In genomic region chr7:101017099-101017777, GRCh38 we compare ENCODE assay signal across 8 cellular contexts. TPM values are rescaled to one million over a fixed set of nuclear protein-coding genes. Genes with fewer than 3 reads are reported as not detected.
A peak's percentile ranks its signal among the peaks of the same experiment; 100 is the strongest.
DNase-seq lines count a peak whose midpoint lies in the region; ATAC-seq and TF ChIP-seq lines count a peak whose summit lies in the region.

No MANE protein-coding gene starts in this region.

- H3K27me3 Mint-ChIP-seq in naive thymus-derived CD4-positive, alpha-beta T cell = peaks cover 5 to 24% (median 12%) of the 10 kb centered on the region in 5 donors
- H3K27me3 Mint-ChIP-seq in stimulated activated naive B cell treated with anti-CD40 and anti-IgM and Interleukin-4, amounts not matched to agents 10 μg/mL and 1 μg/mL and 100 μg/mL, for 72 hours = peaks cover 66 to 72% of the 10 kb centered on the region in 2 donors

- H3K27me3 ChIP-seq in naive thymus-derived CD4-positive, alpha-beta T cell (ENCODE audit: control insufficient read depth in 2 of 2, insufficient read depth in 2 of 2, low read length in 2 of 2) = no peaks in the 10 kb centered on the region

- no peak for TF ChIP-seq POLR2A in erythroblast (IDR thresholded peaks at IDR 0.05; ENCODE audit: low read length)

- peaks cover 0 to 26% (median 12%) of the 10 kb centered on the region in 7 donors for H3K4me1 Mint-ChIP-seq in naive thymus-derived CD4-positive, alpha-beta T cell
- H3K4me1 Mint-ChIP-seq in stimulated activated naive B cell treated with anti-CD40 and anti-IgM and Interleukin-4, amounts not matched to agents 10 μg/mL and 1 μg/mL and 100 μg/mL, for 72 hours = peaks cover 33 to 37% of the 10 kb centered on the region in 2 donors

- no peaks in the 10 kb centered on the region for H3K9me3 Mint-ChIP-seq in naive thymus-derived CD4-positive, alpha-beta T cell
- no peaks in the 10 kb centered on the region for H3K9me3 Mint-ChIP-seq in stimulated activated naive B cell treated with anti-CD40 and anti-IgM and Interleukin-4, amounts not matched to agents 10 μg/mL and 1 μg/mL and 100 μg/mL, for 72 hours

- H3K4me3 Mint-ChIP-seq in naive thymus-derived CD4-positive, alpha-beta T cell = peak overlapping the region; percentile 65 to 93 (median 82)
- peak overlapping the region; percentile 72 to 80 for H3K4me3 Mint-ChIP-seq in stimulated activated naive B cell treated with anti-CD40 and anti-IgM and Interleukin-4, amounts not matched to agents 10 μg/mL and 1 μg/mL and 100 μg/mL, for 72 hours

- CTCF ChIA-PET in naive thymus-derived CD4-positive, alpha-beta T cell (lab: Charles Lee) = no interaction called here

- peak overlapping the region; percentile 84 for H3K4me3 ChIP-seq in naive thymus-derived CD4-positive, alpha-beta T cell (ENCODE audit: low read length)

- intact Hi-C loops in naive thymus-derived CD4-positive, alpha-beta T cell (cut with micrococcal nuclease) = loop anchor here (5.0 kb wide), 2 partner anchors 125 to 130 kb away; partner anchors contain the start of gene UFSP1 (in 1 of the 2)

- peak; percentile 74 for ATAC-seq in HG02973 (IDR thresholded peaks at IDR 0.05; ENCODE audit: unreplicated experiment)
- peak; percentile 87 for ATAC-seq in naive thymus-derived CD4-positive, alpha-beta T cell
- peak; percentile 88 for ATAC-seq in stimulated activated naive B cell treated with anti-CD40 and anti-IgM and Interleukin-4, amounts not matched to agents 10 μg/mL and 1 μg/mL and 100 μg/mL, for 72 hours (replicated peaks)

- H3K36me3 ChIP-seq in naive thymus-derived CD4-positive, alpha-beta T cell (ENCODE audit: control insufficient read depth in 2 of 3, insufficient read depth in 3 of 3, low read length in 3 of 3) = no peaks in the 10 kb centered on the region

- DNase-seq in NCI-H2081 (lab: John Stamatoyannopoulos, UW) (peak; percentile 14 to 41), NCI-H2081 treated with DMSO at 0.1 percent for 48 hours (lab: John Stamatoyannopoulos, UW) (no peak), NCI-H748 treated with DMSO at 0.1 percent for 48 hours (lab: John Stamatoyannopoulos, UW) (peak; percentile 22), erythroblast (lab: John Stamatoyannopoulos, UW) (peak; percentile 28 to 68)
- DNase-seq in activated CD8-positive, alpha-beta memory T cell treated with anti-CD3 and anti-CD28 coated beads, Interleukin-2, amount 50 U/mL, for 4 hours = peak; percentile 67
- DNase-seq in naive thymus-derived CD4-positive, alpha-beta T cell = peak in 7 of 9 donors; percentile 12 to 75 (median 37)
- peak; percentile 60 for DNase-seq in stimulated activated naive B cell treated with anti-CD40 and anti-IgM and Interleukin-4, amounts not matched to agents 10 μg/mL and 1 μg/mL and 100 μg/mL, for 72 hours

- H3K36me3 Mint-ChIP-seq in naive thymus-derived CD4-positive, alpha-beta T cell = no peaks in the 10 kb centered on the region
- no peaks in the 10 kb centered on the region for H3K36me3 Mint-ChIP-seq in stimulated activated naive B cell treated with anti-CD40 and anti-IgM and Interleukin-4, amounts not matched to agents 10 μg/mL and 1 μg/mL and 100 μg/mL, for 72 hours

- POLR2A ChIA-PET in naive thymus-derived CD4-positive, alpha-beta T cell (lab: Charles Lee) = no interaction called here

- peak overlapping the region; percentile 12 for H3K27ac ChIP-seq in naive thymus-derived CD4-positive, alpha-beta T cell (ENCODE audit: low read depth, low read length)

- H3K27ac Mint-ChIP-seq in naive thymus-derived CD4-positive, alpha-beta T cell = peak overlapping the region in 6 of 9 donors; percentile 34 to 95 (median 86)
- peak overlapping the region; percentile 85 for H3K27ac Mint-ChIP-seq in stimulated activated naive B cell treated with anti-CD40 and anti-IgM and Interleukin-4, amounts not matched to agents 10 μg/mL and 1 μg/mL and 100 μg/mL, for 72 hours

- H3K9me3 ChIP-seq in naive thymus-derived CD4-positive, alpha-beta T cell (ENCODE audit: control insufficient read depth in 2 of 3, low read length in 3 of 3) = no peaks in the 10 kb centered on the region

- H3K4me1 ChIP-seq in naive thymus-derived CD4-positive, alpha-beta T cell (ENCODE audit: control insufficient read depth in 2 of 2, insufficient read depth in 2 of 2, low read length in 2 of 2) = peaks cover 4 to 12% of the 10 kb centered on the region in 2 donors

RNA-seq across cellular contexts. Expression of gene MUC17, which starts 2.6 kb away (rescaled TPM):
- not detected for total RNA-seq in naive thymus-derived CD4-positive, alpha-beta T cell
- not detected for polyA plus RNA-seq in naive thymus-derived CD4-positive, alpha-beta T cell

RNA-seq across cellular contexts. Expression of gene MUC12, which starts 47.9 kb away (rescaled TPM):
- not detected for total RNA-seq in naive thymus-derived CD4-positive, alpha-beta T cell
- not detected for polyA plus RNA-seq in naive thymus-derived CD4-positive, alpha-beta T cell
